ENCODE assay signal across 6 cellular contexts in genomic region chr7:144325868-144326267, GRCh38. TPM values are rescaled to one million over a fixed set of nuclear protein-coding genes. Genes with fewer than 3 reads are reported as not detected.
"Had no signal": no experiment of that assay in that cellular context is flagged by ENCODE, and none has a peak within 500 bp of the region (broad histone marks: within the 10 kb centered on the region; RNA-seq: fewer than 3 reads in every experiment).

No MANE protein-coding gene starts in this region.

RNA-seq across cellular contexts. Expression of gene OR2A1, which starts 13.6 kb away (rescaled TPM):
- total RNA-seq: HepG2, HT-29, HT1080, IMR-90, K562 had no signal
- polyA plus RNA-seq: HepG2, IgD-negative memory B cell, IMR-90, K562 had no signal

RNA-seq across cellular contexts. Expression of gene CTAGE8, which starts 56.8 kb away (rescaled TPM):
- total RNA-seq: HepG2, HT-29, HT1080, IMR-90 had no signal
- polyA plus RNA-seq: HepG2, IMR-90 had no signal
